In genomic region chr17:75109407-75110236, GRCh38 we compare ENCODE assay signal across 8 cellular contexts. TPM values are rescaled to one million over a fixed set of nuclear protein-coding genes. Genes with fewer than 3 reads are reported as not detected.
DNase-seq lines count a peak whose midpoint lies in the region; ATAC-seq and TF ChIP-seq lines count a peak whose summit lies in the region.

ARMC7 (plus strand) TSS chr17:75109969; CDS start chr17:75110289, 320 bp downstream.

- H3K9ac ChIP-seq in OCI-LY3 (ENCODE audit: low read length), result peak within 1 kb of the TSS; percentile 72
- peak within 1 kb of the TSS; percentile 71 for H3K9ac ChIP-seq in mucosa of stomach (ENCODE audit: low read length)

- H3K4me1 ChIP-seq in OCI-LY3 (ENCODE audit: low read length), result peaks cover 27% of the 10 kb centered on the region
- H3K4me1 ChIP-seq in mucosa of stomach (ENCODE audit: control insufficient read depth, insufficient read depth, low read length), result peaks cover 42% of the 10 kb centered on the region

- H3K9me3 ChIP-seq in OCI-LY3 (ENCODE audit: insufficient read depth, low read length), result no peaks in the 10 kb centered on the region
- H3K9me3 ChIP-seq in mucosa of stomach (ENCODE audit: control insufficient read depth, low read length), result no peaks in the 10 kb centered on the region

- H3K27me3 ChIP-seq in OCI-LY3 (ENCODE audit: low read depth, low read length), result no peaks in the 10 kb centered on the region
- H3K27me3 ChIP-seq in mucosa of stomach (ENCODE audit: control insufficient read depth, insufficient read depth, low read length), result no peaks in the 10 kb centered on the region

- peak; percentile 63 for ATAC-seq in GM21447 (IDR thresholded peaks at IDR 0.05; ENCODE audit: unreplicated experiment)

- H2AFZ ChIP-seq in OCI-LY3 (ENCODE audit: low read depth, low read length), result peak within 1 kb of the TSS; percentile 74

- H3K27ac ChIP-seq in OCI-LY3 (ENCODE audit: low read length), result no peak within 1 kb of the TSS

- in situ Hi-C loops in Caki2 (cut with HindIII; ENCODE audit: low pct_unique_long_range_greater_than_20kb, low sequenced_read_pairs), result no loop called here

- H3K4me2 ChIP-seq in OCI-LY3 (ENCODE audit: low read length), result peak within 1 kb of the TSS; percentile 97

- TF ChIP-seq CTCF in OCI-LY3 (IDR thresholded peaks at IDR 0.05; ENCODE audit: low read depth, low read length) (no peak), epithelial cell of proximal tubule (conservative IDR thresholded peaks at IDR 0.05; ENCODE audit: low read depth, low read length) (no peak)

- H3K79me2 ChIP-seq in OCI-LY3 (ENCODE audit: low read length), result peaks cover 5% of the 10 kb centered on the region; the same call in 1 of the 2 replicates

- H3K36me3 ChIP-seq in OCI-LY3 (replicated peaks; ENCODE audit: low read depth, low read length), result peaks cover 4% of the 10 kb centered on the region
- H3K36me3 ChIP-seq in mucosa of stomach (ENCODE audit: control insufficient read depth, insufficient read depth, low read length), result no peaks in the 10 kb centered on the region

- DNase-seq in Caki2 (ENCODE audit: low read depth) (peak; percentile 72), HuH-7.5 (ENCODE audit: low spot score) (peak; percentile 81), activated T-cell treated with anti-CD3 and anti-CD28 coated beads for 1 hour (ENCODE audit: low read depth) (peak; percentile 90), epithelial cell of proximal tubule (ENCODE audit: low read depth) (no peak)
- DNase-seq in stimulated activated CD8-positive, alpha-beta memory T cell treated with anti-CD3 and anti-CD28 coated beads, Interleukin-4, amount 100 ng/mL, for 48 hours, result peak; percentile 96

- H3K4me3 ChIP-seq in OCI-LY3 (ENCODE audit: low read length) (peak within 1 kb of the TSS; percentile 81), epithelial cell of proximal tubule (ENCODE audit: low read depth, low read length) (peak within 1 kb of the TSS; percentile 71), mucosa of stomach (ENCODE audit: low read length) (peak within 1 kb of the TSS; percentile 67)

- no peaks in the 10 kb centered on the region for H4K20me1 ChIP-seq in OCI-LY3 (ENCODE audit: insufficient read depth, low read length)

RNA-seq across cellular contexts. Expression of gene ARMC7, which starts in this region (rescaled TPM):
- total RNA-seq in Caki2 (2014; rRNA removed; shearing (Covaris generic); ENCODE audit: low replicate concordance), result 15.8 and 17.4 TPM in 2 replicates
- total RNA-seq in epithelial cell of proximal tubule, result 8.5 and 12.3 TPM in 2 replicates
